Comparison of ENCODE assay signal across 13 cellular contexts in the genomic region with DNA sequence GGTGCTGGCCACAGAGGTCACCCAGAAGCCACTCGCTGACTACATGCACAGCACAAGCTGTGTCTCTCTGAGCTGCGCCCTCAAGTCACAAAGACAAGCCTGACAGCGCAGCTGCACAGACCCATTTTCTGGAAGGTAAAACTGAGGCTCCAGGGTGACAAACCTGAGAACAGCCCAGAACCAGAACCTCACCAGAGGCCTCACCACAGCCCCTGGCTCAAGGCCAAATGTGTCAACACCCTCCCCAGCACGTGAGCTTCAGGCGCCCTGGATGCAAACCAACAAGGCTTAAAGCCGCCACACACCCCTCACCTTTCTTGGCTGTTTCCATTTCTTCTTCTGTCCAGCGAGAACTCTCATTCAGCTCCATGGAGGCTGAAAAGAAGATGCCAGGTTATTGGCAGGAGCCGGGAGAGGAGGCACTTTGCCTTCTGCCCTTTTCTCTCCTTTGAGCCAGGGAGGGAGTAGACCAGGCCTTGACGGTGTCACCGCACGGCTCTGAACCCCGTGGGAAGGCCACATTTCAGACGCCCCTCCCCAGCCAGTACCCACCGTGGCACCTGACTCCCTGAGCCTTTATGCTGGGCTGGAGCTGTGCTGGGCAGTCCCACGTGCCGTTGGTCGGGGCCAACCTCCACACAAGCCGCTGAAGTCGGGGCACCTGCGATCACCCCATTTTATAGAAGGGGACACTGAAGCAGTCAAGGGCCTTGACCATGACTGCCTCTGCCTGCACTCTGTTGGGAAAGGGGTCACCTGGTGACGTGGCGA.
DNase-seq lines count a peak whose midpoint lies in the region; TF ChIP-seq lines count a peak whose summit lies in the region.
"Had no signal": no experiment of that assay in that cellular context is flagged by ENCODE, and none has a peak within 500 bp of the region (broad histone marks: within the 10 kb centered on the region; RNA-seq: fewer than 3 reads in every experiment).

No MANE protein-coding gene starts in this region.

- H3K4me1 Mint-ChIP-seq in activated naive CD4-positive, alpha-beta T cell treated with anti-CD3 and anti-CD28 coated beads for 36 hours (ENCODE audit: low read depth) = no peaks in the 10 kb centered on the region
- H3K4me1 Mint-ChIP-seq: activated naive CD4-positive, alpha-beta T cell treated with anti-CD3 and anti-CD28 coated beads, Interleukin-2, amount 10 ng/mL, durations not matched to agents 7 days and 5 days had no signal

- no peaks in the 10 kb centered on the region for H3K27me3 ChIP-seq in suprapubic skin

- peaks cover 66% of the 10 kb centered on the region for H3K4me1 ChIP-seq in suprapubic skin

- in situ Hi-C loops in GM13976 (cut with MboI; ENCODE audit: low sequenced_read_pairs, unreplicated experiment) = loop anchor here (25.0 kb wide), 1 partner anchor 364 kb away; no protein-coding TSS in a partner anchor

- H3K27ac Mint-ChIP-seq in activated naive CD4-positive, alpha-beta T cell treated with anti-CD3 and anti-CD28 coated beads for 36 hours = no peak overlapping the region
- H3K27ac Mint-ChIP-seq: activated naive CD4-positive, alpha-beta T cell treated with anti-CD3 and anti-CD28 coated beads, Interleukin-2, amount 10 ng/mL, durations not matched to agents 7 days and 5 days; immature natural killer cell had no signal

- intact Hi-C loops in activated naive CD4-positive, alpha-beta T cell treated with anti-CD3 and anti-CD28 coated beads for 36 hours (cut with micrococcal nuclease) = no loop called here

- no peaks in the 10 kb centered on the region for H3K9me3 ChIP-seq in suprapubic skin

- H3K27ac ChIP-seq in suprapubic skin = peak overlapping the region; percentile 85
- H3K27ac ChIP-seq: parathyroid adenoma had no signal

- CTCF ChIA-PET in activated naive CD4-positive, alpha-beta T cell treated with anti-CD3 and anti-CD28 coated beads for 36 hours (lab: Charles Lee) = interaction anchor here (1.8 kb wide), 1 partner anchor 51 kb away, joined by 5 read pairs; no protein-coding TSS in a partner anchor

- no peaks in the 10 kb centered on the region for H3K9me3 Mint-ChIP-seq in activated naive CD4-positive, alpha-beta T cell treated with anti-CD3 and anti-CD28 coated beads for 36 hours
- H3K9me3 Mint-ChIP-seq: activated naive CD4-positive, alpha-beta T cell treated with anti-CD3 and anti-CD28 coated beads, Interleukin-2, amount 10 ng/mL, durations not matched to agents 7 days and 5 days; immature natural killer cell had no signal

- TF ChIP-seq EP300 in suprapubic skin (IDR thresholded peaks at IDR 0.05) = no peak

- H3K4me3 Mint-ChIP-seq in activated naive CD4-positive, alpha-beta T cell treated with anti-CD3 and anti-CD28 coated beads for 36 hours = no peak overlapping the region
- H3K4me3 Mint-ChIP-seq: activated naive CD4-positive, alpha-beta T cell treated with anti-CD3 and anti-CD28 coated beads, Interleukin-2, amount 10 ng/mL, durations not matched to agents 7 days and 5 days; immature natural killer cell had no signal

- peaks cover 9% of the 10 kb centered on the region for H3K36me3 Mint-ChIP-seq in activated naive CD4-positive, alpha-beta T cell treated with anti-CD3 and anti-CD28 coated beads for 36 hours (ENCODE audit: low read depth)

- WGBS in suprapubic skin = 67% methylated on average over 12 of the region's 22 CpGs

- H3K36me3 ChIP-seq in suprapubic skin = peaks cover 66% of the 10 kb centered on the region

- TF ChIP-seq POLR2A in suprapubic skin (IDR thresholded peaks at IDR 0.05) = no peak

- DNase-seq in NCI-H345 (lab: John Stamatoyannopoulos, UW) (peak; percentile 33), NCI-H345 treated with DMSO at 0.1 percent for 48 hours (lab: John Stamatoyannopoulos, UW; ENCODE audit: unreplicated experiment) (no peak), NCI-H69 (lab: John Stamatoyannopoulos, UW) (peak; percentile 74), fibroblast of pulmonary artery (ENCODE audit: low read depth) (peak; percentile 60), suprapubic skin (ENCODE audit: low spot score in 2 of 2) (no peak), NCI-H226 (no peak), GM13976 (ENCODE audit: low spot score) (no peak)
- no peak for DNase-seq in activated naive CD4-positive, alpha-beta T cell treated with anti-CD3 and anti-CD28 coated beads for 36 hours
- DNase-seq: activated naive CD4-positive, alpha-beta T cell treated with anti-CD3 and anti-CD28 coated beads, Interleukin-2, amount 10 ng/mL, durations not matched to agents 7 days and 5 days; AML-193; effector memory CD4-positive, alpha-beta T cell; immature natural killer cell had no signal

- TF ChIP-seq CTCF in fibroblast of pulmonary artery (IDR thresholded peaks at IDR 0.05; ENCODE audit: low read length, missing control alignments) (no peak), suprapubic skin (IDR thresholded peaks at IDR 0.05) (no peak), GM13976 (IDR thresholded peaks at IDR 0.05; ENCODE audit: borderline replicate concordance, control extremely low read depth, extremely low read depth, insufficient read depth, missing control alignments) (no peak)

- H3K27me3 Mint-ChIP-seq in activated naive CD4-positive, alpha-beta T cell treated with anti-CD3 and anti-CD28 coated beads for 36 hours (ENCODE audit: low read depth) = no peaks in the 10 kb centered on the region
- H3K27me3 Mint-ChIP-seq: activated naive CD4-positive, alpha-beta T cell treated with anti-CD3 and anti-CD28 coated beads, Interleukin-2, amount 10 ng/mL, durations not matched to agents 7 days and 5 days had no signal

- H3K4me3 ChIP-seq in fibroblast of pulmonary artery (replicated peaks; ENCODE audit: low read depth, low read length) (no peak overlapping the region), suprapubic skin (no peak overlapping the region)

Comparison
In these comparisons a context has a peak if more than half of its experiments do, and no peak if none do; other contexts are left out.
1. DNase-seq: peak in NCI-H345 (single experiment), NCI-H69 (single experiment) and fibroblast of pulmonary artery (single experiment); none in NCI-H345 treated with DMSO at 0.1 percent for 48 hours (single experiment), suprapubic skin (0 of 2), NCI-H226 (single experiment), activated naive CD4-positive, alpha-beta T cell treated with anti-CD3 and anti-CD28 coated beads for 36 hours (single experiment) and GM13976 (single experiment).